12 cellular contexts compared by ENCODE assay signal in genomic region chr3:46361408-46362283, GRCh38. TPM values are rescaled to one million over a fixed set of nuclear protein-coding genes. Genes with fewer than 3 reads are reported as not detected.
DNase-seq lines count a peak whose midpoint lies in the region; ATAC-seq and TF ChIP-seq lines count a peak whose summit lies in the region.
"Had no signal": no experiment of that assay in that cellular context is flagged by ENCODE, and none has a peak within 500 bp of the region (broad histone marks: within the 10 kb centered on the region; RNA-seq: fewer than 3 reads in every experiment).

No MANE protein-coding gene starts in this region.

- H3K36me3 ChIP-seq in CD8-positive, alpha-beta T cell (ENCODE audit: insufficient read depth, low read length) = no peaks in the 10 kb centered on the region
- no peaks in the 10 kb centered on the region for H3K36me3 ChIP-seq in adipocyte (ENCODE audit: control insufficient read depth, insufficient read depth, low read length, severe bottlenecking)
- H3K36me3 ChIP-seq in naive thymus-derived CD4-positive, alpha-beta T cell (ENCODE audit: control insufficient read depth in 2 of 3, insufficient read depth in 3 of 3, low read length in 3 of 3) = peaks cover 0 to 6% (median 0%) of the 10 kb centered on the region in 3 experiments
- H3K36me3 ChIP-seq: thoracic aorta had no signal

- H3K9me3 ChIP-seq in CD8-positive, alpha-beta T cell (ENCODE audit: low read length) = no peaks in the 10 kb centered on the region
- H3K9me3 ChIP-seq in adipocyte (ENCODE audit: control insufficient read depth, low read length) = no peaks in the 10 kb centered on the region
- H3K9me3 ChIP-seq in naive thymus-derived CD4-positive, alpha-beta T cell (ENCODE audit: control insufficient read depth in 2 of 3, low read length in 3 of 3) = no peaks in the 10 kb centered on the region
- H3K9me3 ChIP-seq: thoracic aorta had no signal

- TF ChIP-seq CTCF in CD8-positive, alpha-beta T cell (IDR thresholded peaks at IDR 0.05) = no peak

- no peaks in the 10 kb centered on the region for H3K27me3 ChIP-seq in CD8-positive, alpha-beta T cell (ENCODE audit: insufficient read depth, low read length)
- H3K27me3 ChIP-seq in adipocyte (replicated peaks; ENCODE audit: control insufficient read depth, insufficient read depth, low read length) = peaks cover 11% of the 10 kb centered on the region
- H3K27me3 ChIP-seq in naive thymus-derived CD4-positive, alpha-beta T cell (ENCODE audit: control insufficient read depth in 2 of 2, insufficient read depth in 2 of 2, low read length in 2 of 2) = no peaks in the 10 kb centered on the region

- CTCF ChIA-PET in CD8-positive, alpha-beta T cell (lab: Charles Lee) = no interaction called here
- CTCF ChIA-PET in naive thymus-derived CD4-positive, alpha-beta T cell (lab: Charles Lee) = no interaction called here

- DNase-seq in CD8-positive, alpha-beta T cell = peak in 1 of 7 experiments; percentile 25
- DNase-seq in KBM-7 (peak; percentile 61), adipocyte (ENCODE audit: low read depth) (peak; percentile 3), DMS114 treated with DMSO at 0.1 percent for 48 hours (lab: John Stamatoyannopoulos, UW; ENCODE audit: unreplicated experiment) (no peak)
- no peak for DNase-seq in naive thymus-derived CD4-positive, alpha-beta T cell
- DNase-seq in activated effector memory CD4-positive, alpha-beta T cell treated with anti-CD3 and anti-CD28 coated beads, Interleukin-2, amount 50 U/mL, for 16 hours = no peak
- no peak for DNase-seq in stimulated activated CD4-positive, alpha-beta T cell treated with anti-CD3 and anti-CD28 coated beads, Interleukin-1b, Interleukin-23, amount 100 ng/mL, for 48 hours
- DNase-seq: activated naive CD4-positive, alpha-beta T cell treated with anti-CD3 and anti-CD28 coated beads, Interleukin-2, amount 10 ng/mL, durations not matched to agents 7 days and 5 days; T1000 had no signal

- H3K36me3 Mint-ChIP-seq in CD8-positive, alpha-beta T cell = peaks cover 2% of the 10 kb centered on the region
- H3K36me3 Mint-ChIP-seq in naive thymus-derived CD4-positive, alpha-beta T cell = peaks cover 0 to 56% (median 0%) of the 10 kb centered on the region in 5 donors

- H3K4me3 ChIP-seq in CD8-positive, alpha-beta T cell (ENCODE audit: low read depth, low read length) = no peak overlapping the region
- H3K4me3 ChIP-seq in adipocyte (ENCODE audit: low read length) = no peak overlapping the region
- no peak overlapping the region for H3K4me3 ChIP-seq in naive thymus-derived CD4-positive, alpha-beta T cell (ENCODE audit: low read length)
- H3K4me3 ChIP-seq: thoracic aorta had no signal

- intact Hi-C loops in CD8-positive, alpha-beta T cell (cut with DNase I, micrococcal nuclease) = no loop called here
- intact Hi-C loops in naive thymus-derived CD4-positive, alpha-beta T cell (cut with micrococcal nuclease) = no loop called here

- no peak overlapping the region for H3K4me3 Mint-ChIP-seq in CD8-positive, alpha-beta T cell
- H3K4me3 Mint-ChIP-seq in naive thymus-derived CD4-positive, alpha-beta T cell = no peak overlapping the region
- H3K4me3 Mint-ChIP-seq: activated naive CD4-positive, alpha-beta T cell treated with anti-CD3 and anti-CD28 coated beads, Interleukin-2, amount 10 ng/mL, durations not matched to agents 7 days and 5 days had no signal

- in situ Hi-C loops in KBM-7 (cut with MboI; ENCODE audit: low pct_unique_long_range_greater_than_20kb, low sequenced_read_pairs) = no loop called here

- peaks cover 5% of the 10 kb centered on the region for H3K4me1 ChIP-seq in CD8-positive, alpha-beta T cell (ENCODE audit: insufficient read depth, low read length)
- peaks cover 7% of the 10 kb centered on the region for H3K4me1 ChIP-seq in adipocyte (ENCODE audit: control insufficient read depth, insufficient read depth, low read length)
- H3K4me1 ChIP-seq in naive thymus-derived CD4-positive, alpha-beta T cell (ENCODE audit: control insufficient read depth in 2 of 2, insufficient read depth in 2 of 2, low read length in 2 of 2) = peaks cover 0 to 53% of the 10 kb centered on the region in 2 donors

- ATAC-seq in CD8-positive, alpha-beta T cell = peak; percentile 27
- peak; percentile 81 for ATAC-seq in naive thymus-derived CD4-positive, alpha-beta T cell
- no peak for ATAC-seq in HG03571 (IDR thresholded peaks at IDR 0.05; ENCODE audit: unreplicated experiment)

- H3K27ac ChIP-seq in CD8-positive, alpha-beta T cell (ENCODE audit: low read depth, low read length) = no peak overlapping the region
- no peak overlapping the region for H3K27ac ChIP-seq in naive thymus-derived CD4-positive, alpha-beta T cell (ENCODE audit: low read depth, low read length)
- H3K27ac ChIP-seq: epithelial cell of prostate, thoracic aorta had no signal

- H3K27me3 Mint-ChIP-seq in CD8-positive, alpha-beta T cell (ENCODE audit: low read depth) = no peaks in the 10 kb centered on the region
- H3K27me3 Mint-ChIP-seq in naive thymus-derived CD4-positive, alpha-beta T cell = peaks cover 0 to 62% (median 0%) of the 10 kb centered on the region in 5 donors

- peaks cover 39% of the 10 kb centered on the region for H3K4me1 Mint-ChIP-seq in CD8-positive, alpha-beta T cell (ENCODE audit: low read depth)
- H3K4me1 Mint-ChIP-seq in naive thymus-derived CD4-positive, alpha-beta T cell = peaks cover 0 to 57% (median 0%) of the 10 kb centered on the region in 7 donors

- H3K27ac Mint-ChIP-seq in CD8-positive, alpha-beta T cell = peak overlapping the region; percentile 83
- peak overlapping the region in 1 of 9 donors; percentile 81 for H3K27ac Mint-ChIP-seq in naive thymus-derived CD4-positive, alpha-beta T cell
- H3K27ac Mint-ChIP-seq: activated naive CD4-positive, alpha-beta T cell treated with anti-CD3 and anti-CD28 coated beads, Interleukin-2, amount 10 ng/mL, durations not matched to agents 7 days and 5 days had no signal

- H3K9ac ChIP-seq in adipocyte (ENCODE audit: low read length) = no peak overlapping the region

- POLR2A ChIA-PET in CD8-positive, alpha-beta T cell (lab: Charles Lee) = no interaction called here
- POLR2A ChIA-PET in naive thymus-derived CD4-positive, alpha-beta T cell (lab: Charles Lee) = no interaction called here

- no peaks in the 10 kb centered on the region for H3K9me3 Mint-ChIP-seq in CD8-positive, alpha-beta T cell
- peaks cover 0 to 12% (median 0%) of the 10 kb centered on the region in 11 donors for H3K9me3 Mint-ChIP-seq in naive thymus-derived CD4-positive, alpha-beta T cell

RNA-seq across cellular contexts. Expression of gene CCR2, which starts 7.7 kb away (rescaled TPM):
- under 1 TPM; 0.62 to 0.67 TPM for total RNA-seq in CD8-positive, alpha-beta T cell
- 10 to 100 TPM in 2 of 5 experiments, 1 to 10 TPM in 1, under 1 TPM in 2; 0.41 to 34.9 (median 2.0) TPM for total RNA-seq in naive thymus-derived CD4-positive, alpha-beta T cell
- under 1 TPM in 1 of 2 donors, not detected in 1; 0.13 TPM for polyA plus RNA-seq in naive thymus-derived CD4-positive, alpha-beta T cell

RNA-seq across cellular contexts. Expression of gene CCR5, which starts 9.1 kb away (rescaled TPM):
- 1 to 10 TPM; 6.7 to 7.5 TPM for total RNA-seq in CD8-positive, alpha-beta T cell
- total RNA-seq in naive thymus-derived CD4-positive, alpha-beta T cell = 10 to 100 TPM in 1 of 5 experiments, 1 to 10 TPM in 1, under 1 TPM in 3; 0.66 to 22.5 (median 0.95) TPM
- not detected for polyA plus RNA-seq in naive thymus-derived CD4-positive, alpha-beta T cell

RNA-seq across cellular contexts. Expression of gene CCRL2, which starts 45.4 kb away (rescaled TPM):
- total RNA-seq in CD8-positive, alpha-beta T cell = 1 to 10 TPM; 5.3 to 6.6 TPM
- 10 to 100 TPM in 1 of 5 experiments, 1 to 10 TPM in 2, under 1 TPM in 2; 0.35 to 20.5 (median 5.0) TPM for total RNA-seq in naive thymus-derived CD4-positive, alpha-beta T cell
- 1 to 10 TPM in 1 of 2 donors, under 1 TPM in 1; 0.34 to 1.3 TPM for polyA plus RNA-seq in naive thymus-derived CD4-positive, alpha-beta T cell

Comparison
In these comparisons a context has a peak if more than half of its experiments do, and no peak if none do; other contexts are left out.
1. DNase-seq: peak in KBM-7 (single experiment) and adipocyte (single experiment); none in naive thymus-derived CD4-positive, alpha-beta T cell (0 of 9), activated effector memory CD4-positive, alpha-beta T cell treated with anti-CD3 and anti-CD28 coated beads, Interleukin-2, amount 50 U/mL, for 16 hours (single experiment), stimulated activated CD4-positive, alpha-beta T cell treated with anti-CD3 and anti-CD28 coated beads, Interleukin-1b, Interleukin-23, amount 100 ng/mL, for 48 hours (single experiment) and DMS114 treated with DMSO at 0.1 percent for 48 hours (single experiment).